ENCODE assay signal across 11 cellular contexts in the genomic region with DNA sequence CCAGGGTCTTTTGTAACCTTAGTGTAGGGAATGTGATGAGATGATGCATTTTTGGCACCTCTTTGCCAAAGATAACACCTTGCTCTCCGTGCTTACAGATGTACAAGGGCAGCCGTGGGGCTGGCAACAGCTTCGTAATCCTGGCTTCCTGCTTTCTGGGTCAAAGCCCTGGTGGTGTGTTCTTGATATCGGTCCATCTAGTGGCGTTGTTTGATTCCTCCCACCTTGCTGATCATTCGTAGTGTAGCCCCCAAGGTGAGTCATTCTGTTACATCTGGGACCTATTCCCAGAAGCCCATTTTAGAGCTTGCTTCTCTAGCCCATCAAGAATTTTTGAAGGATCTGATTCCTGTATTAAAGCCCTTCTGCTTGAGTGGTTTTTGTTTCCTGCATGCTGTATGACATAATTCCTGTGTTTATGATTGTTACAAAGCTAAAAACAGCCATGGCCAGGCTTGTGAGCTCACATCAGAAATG. TPM values are rescaled to one million over a fixed set of nuclear protein-coding genes. Genes with fewer than 3 reads are reported as not detected.
DNase-seq lines count a peak whose midpoint lies in the region; ATAC-seq and TF ChIP-seq lines count a peak whose summit lies in the region.
"Had no signal": no experiment of that assay in that cellular context is flagged by ENCODE, and none has a peak within 500 bp of the region (broad histone marks: within the 10 kb centered on the region; RNA-seq: fewer than 3 reads in every experiment).

No MANE protein-coding gene starts in this region.

- H3K4me1 ChIP-seq in CD8-positive, alpha-beta memory T cell (ENCODE audit: insufficient read depth, low read length): peaks cover 46% of the 10 kb centered on the region
- H3K4me1 ChIP-seq in sigmoid colon: no peaks in the 10 kb centered on the region

- peak overlapping the region; percentile 73 to 98 (median 90) for H3K27ac Mint-ChIP-seq in CD8-positive, alpha-beta memory T cell
- H3K27ac Mint-ChIP-seq in central memory CD8-positive, alpha-beta T cell (ENCODE audit: low read depth): peak overlapping the region; percentile 70
- no peak overlapping the region for H3K27ac Mint-ChIP-seq in osteocyte (ENCODE audit: unreplicated experiment)
- H3K27ac Mint-ChIP-seq: endodermal cell had no signal

- no peaks in the 10 kb centered on the region for H3K9me3 Mint-ChIP-seq in CD8-positive, alpha-beta memory T cell
- no peaks in the 10 kb centered on the region for H3K9me3 Mint-ChIP-seq in central memory CD8-positive, alpha-beta T cell
- no peaks in the 10 kb centered on the region for H3K9me3 Mint-ChIP-seq in osteocyte (ENCODE audit: unreplicated experiment)

- peak overlapping the region; percentile 4 for H3K27ac ChIP-seq in CD8-positive, alpha-beta memory T cell (ENCODE audit: low read depth, low read length)
- H3K27ac ChIP-seq in sigmoid colon: peak overlapping the region in 2 of 4 donors; percentile 13 to 18

- POLR2A ChIA-PET in CD8-positive, alpha-beta memory T cell (lab: Charles Lee): interaction anchor here (0.7 kb wide), 1 partner anchor 78 kb away, joined by 3 read pairs; no protein-coding TSS in a partner anchor

- no peaks in the 10 kb centered on the region for H3K9me3 ChIP-seq in CD8-positive, alpha-beta memory T cell (ENCODE audit: low read length)
- H3K9me3 ChIP-seq in sigmoid colon: no peaks in the 10 kb centered on the region

- WGBS in sigmoid colon, 2 donors: 61 to 84% methylated on average over 6 of the region's 6 CpGs

- peaks cover 47 to 76% (median 73%) of the 10 kb centered on the region in 3 donors for H3K4me1 Mint-ChIP-seq in CD8-positive, alpha-beta memory T cell
- H3K4me1 Mint-ChIP-seq in central memory CD8-positive, alpha-beta T cell: peaks cover 32% of the 10 kb centered on the region
- peaks cover 9% of the 10 kb centered on the region for H3K4me1 Mint-ChIP-seq in osteocyte (ENCODE audit: unreplicated experiment)

- H3K4me3 Mint-ChIP-seq in CD8-positive, alpha-beta memory T cell: peak overlapping the region; percentile 68 to 78 (median 73)
- peak overlapping the region; percentile 54 for H3K4me3 Mint-ChIP-seq in central memory CD8-positive, alpha-beta T cell
- H3K4me3 Mint-ChIP-seq in osteocyte (ENCODE audit: unreplicated experiment): no peak overlapping the region
- H3K4me3 Mint-ChIP-seq: endodermal cell had no signal

- peaks cover 0 to 7% (median 0%) of the 10 kb centered on the region in 3 donors for H3K36me3 Mint-ChIP-seq in CD8-positive, alpha-beta memory T cell
- H3K36me3 Mint-ChIP-seq in central memory CD8-positive, alpha-beta T cell (ENCODE audit: insufficient read depth): peaks cover 3% of the 10 kb centered on the region
- H3K36me3 Mint-ChIP-seq in osteocyte (ENCODE audit: unreplicated experiment): no peaks in the 10 kb centered on the region

- no peaks in the 10 kb centered on the region for H3K36me3 ChIP-seq in CD8-positive, alpha-beta memory T cell (ENCODE audit: insufficient read depth, low read length)
- no peaks in the 10 kb centered on the region for H3K36me3 ChIP-seq in sigmoid colon

- intact Hi-C loops in sigmoid colon (cut with DNase I): no loop called here

- peak in 4 of 5 donors; percentile 21 to 52 (median 25) for DNase-seq in CD8-positive, alpha-beta memory T cell
- peak; percentile 51 for DNase-seq in NCI-H2196 (lab: John Stamatoyannopoulos, UW; ENCODE audit: unreplicated experiment)
- no peak for DNase-seq in central memory CD8-positive, alpha-beta T cell (ENCODE audit: low spot score in 2 of 2)
- no peak for DNase-seq in omental fat pad (ENCODE audit: low spot score)
- DNase-seq in stimulated activated CD4-positive, alpha-beta T cell treated with anti-CD3 and anti-CD28 coated beads, Interleukin-12 subunit alpha, Interleukin-12 subunit beta, amount 100 ng/mL, for 4 hours: no peak
- no peak for DNase-seq in osteocyte (ENCODE audit: extremely low spot score, unreplicated experiment)
- no peak for DNase-seq in sigmoid colon
- DNase-seq: activated CD8-positive, alpha-beta memory T cell treated with anti-CD3 and anti-CD28 coated beads, Interleukin-2, amount 50 U/mL, for 48 hours; endodermal cell; Kasumi-1 had no signal

- ATAC-seq in central memory CD8-positive, alpha-beta T cell (replicated peaks; ENCODE audit: extremely low read depth, poor library complexity, severe bottlenecking): no peak
- peak; percentile 23 for ATAC-seq in omental fat pad (ENCODE audit: low FRiP score)
- ATAC-seq in GM21737 (IDR thresholded peaks at IDR 0.05; ENCODE audit: unreplicated experiment): no peak

- no peak for TF ChIP-seq POLR2A in sigmoid colon (IDR thresholded peaks at IDR 0.05)

- TF ChIP-seq EP300 in sigmoid colon (IDR thresholded peaks at IDR 0.05): no peak

- no peak for TF ChIP-seq CTCF in omental fat pad (IDR thresholded peaks at IDR 0.05)
- no peak for TF ChIP-seq CTCF in osteocyte (IDR thresholded peaks at IDR 0.05)
- TF ChIP-seq CTCF in sigmoid colon (IDR thresholded peaks at IDR 0.05): no peak

- H3K4me3 ChIP-seq in CD8-positive, alpha-beta memory T cell (ENCODE audit: low read length): no peak overlapping the region
- no peak overlapping the region for H3K4me3 ChIP-seq in sigmoid colon

- CTCF ChIA-PET in CD8-positive, alpha-beta memory T cell (lab: Charles Lee): interaction anchor here (0.8 to 1.3 kb wide), 4 partner anchors 8 to 291 kb away, joined by 3 read pairs; no protein-coding TSS in a partner anchor

- H3K27me3 ChIP-seq in CD8-positive, alpha-beta memory T cell (ENCODE audit: insufficient read depth, low read length, poor library complexity, severe bottlenecking): no peaks in the 10 kb centered on the region
- no peaks in the 10 kb centered on the region for H3K27me3 ChIP-seq in sigmoid colon

- peaks cover 0 to 3% of the 10 kb centered on the region in 2 donors for H3K27me3 Mint-ChIP-seq in CD8-positive, alpha-beta memory T cell
- no peaks in the 10 kb centered on the region for H3K27me3 Mint-ChIP-seq in central memory CD8-positive, alpha-beta T cell
- peaks cover 3% of the 10 kb centered on the region for H3K27me3 Mint-ChIP-seq in osteocyte (ENCODE audit: unreplicated experiment)

RNA-seq across cellular contexts. Expression of a gene that starts 7.0 kb away (rescaled TPM):
- total RNA-seq in CD8-positive, alpha-beta memory T cell: 100 to 1,000 TPM; 401 to 415 TPM
- polyA plus RNA-seq in CD8-positive, alpha-beta memory T cell: 138 TPM
- total RNA-seq in omental fat pad (100 to 1,000 TPM in 3 of 4 donors, 10 to 100 TPM in 1; 68.9 to 132 (median 113) TPM), osteocyte (130 and 132 TPM in 2 replicates), sigmoid colon (10 to 100 TPM; 67.3 to 99.1 (median 85.9) TPM)
- 100 to 1,000 TPM; 100 to 122 (median 101) TPM for polyA plus RNA-seq in sigmoid colon

RNA-seq across cellular contexts. Expression of a gene that starts 50.0 kb away (rescaled TPM):
- total RNA-seq in CD8-positive, alpha-beta memory T cell: 1 to 10 TPM; 4.2 to 4.6 TPM
- polyA plus RNA-seq in CD8-positive, alpha-beta memory T cell: 6.0 TPM
- 1 to 10 TPM; 5.1 to 7.1 (median 5.9) TPM for total RNA-seq in omental fat pad
- 1.8 and 2.4 TPM in 2 replicates for total RNA-seq in osteocyte
- 10 to 100 TPM in 1 of 4 donors, 1 to 10 TPM in 3; 4.4 to 12.2 (median 5.3) TPM for total RNA-seq in sigmoid colon
- polyA plus RNA-seq in sigmoid colon: 1 to 10 TPM; 2.3 to 4.8 (median 4.1) TPM

RNA-seq across cellular contexts. Expression of a gene that starts 56.0 kb away (rescaled TPM):
- 10 to 100 TPM; 55.7 to 55.9 TPM for total RNA-seq in CD8-positive, alpha-beta memory T cell
- polyA plus RNA-seq in CD8-positive, alpha-beta memory T cell: 32.5 TPM
- total RNA-seq in omental fat pad (10 to 100 TPM; 36.2 to 46.2 (median 39.5) TPM), osteocyte (27.7 and 28.5 TPM in 2 replicates), sigmoid colon (10 to 100 TPM; 37.8 to 53.5 (median 39.7) TPM)
- 10 to 100 TPM; 25.3 to 30.1 (median 28.8) TPM for polyA plus RNA-seq in sigmoid colon

Comparison
In these comparisons a context has a peak if more than half of its experiments do, and no peak if none do; other contexts are left out.
1. DNase-seq: peak in CD8-positive, alpha-beta memory T cell (4 of 5) and NCI-H2196 (single experiment); none in central memory CD8-positive, alpha-beta T cell (0 of 2), omental fat pad (single experiment), stimulated activated CD4-positive, alpha-beta T cell treated with anti-CD3 and anti-CD28 coated beads, Interleukin-12 subunit alpha, Interleukin-12 subunit beta, amount 100 ng/mL, for 4 hours (single experiment), osteocyte (single experiment) and sigmoid colon (single experiment).